33 cellular contexts compared by ENCODE assay signal in the genomic region with DNA sequence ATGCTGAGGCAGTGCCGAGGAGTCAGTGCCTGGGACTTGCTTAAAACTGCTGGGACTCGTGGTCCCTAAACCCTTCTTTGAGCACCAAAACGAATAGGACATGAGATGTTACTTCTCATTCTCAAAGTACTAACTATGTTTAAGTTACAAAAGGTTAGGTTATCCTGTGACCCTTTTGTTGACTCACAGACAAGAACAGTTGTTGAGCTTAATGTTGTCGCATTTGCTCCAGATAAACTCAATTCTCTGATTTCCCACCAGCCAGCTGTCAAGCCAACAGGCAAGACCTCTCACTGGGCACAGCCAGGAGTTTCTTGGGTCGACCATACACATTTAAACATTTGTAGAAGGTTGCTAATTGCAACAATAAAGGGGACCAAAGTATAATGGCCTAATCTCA.
"Had no signal": no experiment of that assay in that cellular context is flagged by ENCODE, and none has a peak within 500 bp of the region (broad histone marks: within the 10 kb centered on the region; RNA-seq: fewer than 3 reads in every experiment).

No MANE protein-coding gene starts in this region.

- H3K79me2 ChIP-seq: parathyroid adenoma had no signal

- H3K4me1 Mint-ChIP-seq: naive thymus-derived CD8-positive, alpha-beta T cell; stimulated activated memory B cell treated with anti-CD40 and anti-IgM and Interleukin-4, amounts not matched to agents 10 μg/mL and 1 μg/mL and 100 μg/mL, for 72 hours; stimulated activated naive CD8-positive, alpha-beta T cell treated with anti-CD3 and anti-CD28 coated beads, Interleukin-15, amount 100 ng/mL, for 72 hours had no signal

- H3K36me3 Mint-ChIP-seq: naive thymus-derived CD8-positive, alpha-beta T cell; natural killer cell treated with Interleukin-12 subunit alpha and Interleukin-12 subunit beta and Interleukin-15 and Interleukin-18, amount 100 ng/mL, for 72 hours; stimulated activated memory B cell treated with anti-CD40 and anti-IgM and Interleukin-4, amounts not matched to agents 10 μg/mL and 1 μg/mL and 100 μg/mL, for 72 hours had no signal

- H3K27me3 ChIP-seq: ovary, right lobe of liver, sigmoid colon, spleen, suprapubic skin, testis, tibial artery, transverse colon, upper lobe of right lung, uterus had no signal

- H3K4me3 Mint-ChIP-seq: naive thymus-derived CD8-positive, alpha-beta T cell; natural killer cell treated with Interleukin-12 subunit alpha and Interleukin-12 subunit beta and Interleukin-15 and Interleukin-18, amount 100 ng/mL, for 72 hours; nephron progenitor cell; neural crest cell; stimulated activated memory B cell treated with anti-CD40 and anti-IgM and Interleukin-4, amounts not matched to agents 10 μg/mL and 1 μg/mL and 100 μg/mL, for 72 hours; stimulated activated naive CD8-positive, alpha-beta T cell treated with anti-CD3 and anti-CD28 coated beads, Interleukin-15, amount 100 ng/mL, for 72 hours; type B pancreatic cell had no signal

- DNase-seq: naive thymus-derived CD8-positive, alpha-beta T cell; nephron progenitor cell; occipital lobe; ovary; posterior cingulate gyrus; psoas muscle; right cardiac atrium; right lobe of liver; sigmoid colon; spleen; stimulated activated CD4-positive, alpha-beta T cell treated with anti-CD3 and anti-CD28 coated beads, Interleukin-12 subunit alpha, Interleukin-12 subunit beta, amount 100 ng/mL, for 4 hours; stimulated activated CD4-positive, alpha-beta T cell treated with anti-CD3 and anti-CD28 coated beads, Interleukin-1b, Interleukin-23, amount 100 ng/mL, for 48 hours; stimulated activated CD4-positive, alpha-beta T cell treated with anti-CD3 and anti-CD28 coated beads, Interleukin-4, amount 100 ng/mL, for 1 hour; stimulated activated CD4-positive, alpha-beta T cell treated with anti-CD3 and anti-CD28 coated beads, Interleukin-4, amount 100 ng/mL, for 4 hours; stimulated activated CD8-positive, alpha-beta memory T cell treated with anti-CD3 and anti-CD28 coated beads, Interleukin-4, amount 100 ng/mL, for 48 hours; stimulated activated naive CD4-positive, alpha-beta T cell; stimulated activated naive CD8-positive, alpha-beta T cell treated with anti-CD3 and anti-CD28 coated beads, Interleukin-15, amount 100 ng/mL, for 72 hours; stimulated activated naive CD8-positive, alpha-beta T cell treated with anti-CD3 and anti-CD28 coated beads, Interleukin-15, Interleukin-2, amounts not matched to agents 100 U/mL and 50 U/mL, for 24 hours; substantia nigra; testis; tibial artery; transverse colon; upper lobe of right lung; uterus had no signal

- H3K27me3 Mint-ChIP-seq: stimulated activated memory B cell treated with anti-CD40 and anti-IgM and Interleukin-4, amounts not matched to agents 10 μg/mL and 1 μg/mL and 100 μg/mL, for 72 hours; type B pancreatic cell had no signal

- H3K9me3 Mint-ChIP-seq: nephron progenitor cell; neural crest cell; stimulated activated memory B cell treated with anti-CD40 and anti-IgM and Interleukin-4, amounts not matched to agents 10 μg/mL and 1 μg/mL and 100 μg/mL, for 72 hours; stimulated activated naive CD8-positive, alpha-beta T cell treated with anti-CD3 and anti-CD28 coated beads, Interleukin-15, amount 100 ng/mL, for 72 hours; type B pancreatic cell had no signal

- H3K9me3 ChIP-seq: ovary, psoas muscle, right lobe of liver, sigmoid colon, spleen, suprapubic skin, testis, tibial artery, transverse colon, upper lobe of right lung, uterus had no signal

- H3K4me2 ChIP-seq: smooth muscle cell had no signal

- H3K4me3 ChIP-seq: ovary, psoas muscle, right lobe of liver, sigmoid colon, skin epidermis, smooth muscle cell, spleen, suprapubic skin, testis, tibial artery, transverse colon, upper lobe of right lung, uterus had no signal

- H3K4me1 ChIP-seq: psoas muscle, right lobe of liver, spleen, testis, tibial artery, upper lobe of right lung had no signal

- H3K27ac ChIP-seq: ovary, parathyroid adenoma, psoas muscle, right lobe of liver, sigmoid colon, spleen, suprapubic skin, testis, tibial artery, transverse colon, upper lobe of right lung, uterus had no signal

- H3K36me3 ChIP-seq: ovary, right lobe of liver, sigmoid colon, spleen, suprapubic skin, tibial artery, transverse colon, upper lobe of right lung, uterus had no signal

- H3K9ac ChIP-seq: parathyroid adenoma had no signal

- H3K27ac Mint-ChIP-seq: naive thymus-derived CD8-positive, alpha-beta T cell; natural killer cell treated with Interleukin-12 subunit alpha and Interleukin-12 subunit beta and Interleukin-15 and Interleukin-18, amount 100 ng/mL, for 72 hours; nephron progenitor cell; progenitor cell of endocrine pancreas; stimulated activated memory B cell treated with anti-CD40 and anti-IgM and Interleukin-4, amounts not matched to agents 10 μg/mL and 1 μg/mL and 100 μg/mL, for 72 hours; stimulated activated naive CD8-positive, alpha-beta T cell treated with anti-CD3 and anti-CD28 coated beads, Interleukin-15, amount 100 ng/mL, for 72 hours; type B pancreatic cell had no signal
